1 cellular context compared by ENCODE assay signal in genomic region chr12:110266980-110267620, GRCh38.
TF ChIP-seq lines count a peak whose summit lies in the region.

No MANE protein-coding gene starts in this region.

TF ChIP-seq in K562, 482 proteins besides CTCF, POLR2A, EP300 and RAD21 (continued from another document):
- TF ChIP-seq TFAP4 (CRISPR knock-in tag; IDR thresholded peaks at IDR 0.05; ENCODE audit: borderline replicate concordance) (peak; percentile 50; the same call in 1 of the 2 replicates), SMARCA4 (IDR thresholded peaks at IDR 0.05) (peak; percentile 41; the same call in 1 of the 2 replicates), ARID1B (IDR thresholded peaks at IDR 0.05) (peak; percentile 29; the same call in 1 of the 2 replicates), ATF7 (IDR thresholded peaks at IDR 0.05) (peak; percentile 62; the same call in 1 of the 2 replicates), BRF1 (IDR thresholded peaks at IDR 0.05; ENCODE audit: borderline replicate concordance, extremely low read depth, insufficient read length) (no peak), IRF2 (CRISPR knock-in tag; IDR thresholded peaks at IDR 0.05) (no peak), BHLHE40 (IDR thresholded peaks at IDR 0.05; ENCODE audit: low read length) (peak; percentile 11; the same call in 1 of the 2 replicates), MEF2D (tag; conservative IDR thresholded peaks at IDR 0.05; ENCODE audit: low read depth) (0 out of 2 replicates have a peak, but pooled peaks have one; percentile 20), ATF3 (IDR thresholded peaks at IDR 0.05) (peak; percentile 62), ATF3 (CRISPR knock-in tag; conservative IDR thresholded peaks at IDR 0.05) (no peak), SMARCE1 (IDR thresholded peaks at IDR 0.05) (peak; percentile 42; the same call in 1 of the 2 replicates), MYNN (IDR thresholded peaks at IDR 0.05) (no peak), MYNN (CRISPR knock-in tag; IDR thresholded peaks at IDR 0.05) (no peak), PTBP1 (IDR thresholded peaks at IDR 0.05; ENCODE audit: low read depth, low read length) (no peak), CBFA2T3 (IDR thresholded peaks at IDR 0.05) (no peak), ZBTB11 (CRISPR knock-in tag; IDR thresholded peaks at IDR 0.05) (no peak), ETV6 (IDR thresholded peaks at IDR 0.05; ENCODE audit: borderline replicate concordance in 1 of 2, low read depth in 2 of 2, low read length in 1 of 2) (no peak), ETV6 (CRISPR knock-in tag; IDR thresholded peaks at IDR 0.05; ENCODE audit: borderline replicate concordance) (no peak), ATF1 (CRISPR knock-in tag; IDR thresholded peaks at IDR 0.05) (no peak), ATF1 (tag; IDR thresholded peaks at IDR 0.05) (0 out of 2 replicates have a peak, but pooled peaks have one; percentile 15), SNRNP70 (optimal IDR thresholded peaks at IDR 0.05; ENCODE audit: low read depth, low read length) (no peak), NCOA4 (IDR thresholded peaks at IDR 0.05; ENCODE audit: partially characterized antibody) (no peak), CEBPB (tag; IDR thresholded peaks at IDR 0.05) (peak; percentile 80), ZFP30 (CRISPR knock-in tag; IDR thresholded peaks at IDR 0.05; ENCODE audit: borderline replicate concordance) (no peak), MITF (IDR thresholded peaks at IDR 0.05) (no peak), MYC (IDR thresholded peaks at IDR 0.05; ENCODE audit: low read depth, low read length) (0 out of 2 replicates have a peak, but pooled peaks have one; percentile 33), MYC (CRISPR knock-in tag; IDR thresholded peaks at IDR 0.05; ENCODE audit: borderline replicate concordance, low read depth) (no peak), ZNF584 (CRISPR knock-in tag; IDR thresholded peaks at IDR 0.05; ENCODE audit: low read depth) (0 out of 2 replicates have a peak, but pooled peaks have one; percentile 35)
